In the genomic region with DNA sequence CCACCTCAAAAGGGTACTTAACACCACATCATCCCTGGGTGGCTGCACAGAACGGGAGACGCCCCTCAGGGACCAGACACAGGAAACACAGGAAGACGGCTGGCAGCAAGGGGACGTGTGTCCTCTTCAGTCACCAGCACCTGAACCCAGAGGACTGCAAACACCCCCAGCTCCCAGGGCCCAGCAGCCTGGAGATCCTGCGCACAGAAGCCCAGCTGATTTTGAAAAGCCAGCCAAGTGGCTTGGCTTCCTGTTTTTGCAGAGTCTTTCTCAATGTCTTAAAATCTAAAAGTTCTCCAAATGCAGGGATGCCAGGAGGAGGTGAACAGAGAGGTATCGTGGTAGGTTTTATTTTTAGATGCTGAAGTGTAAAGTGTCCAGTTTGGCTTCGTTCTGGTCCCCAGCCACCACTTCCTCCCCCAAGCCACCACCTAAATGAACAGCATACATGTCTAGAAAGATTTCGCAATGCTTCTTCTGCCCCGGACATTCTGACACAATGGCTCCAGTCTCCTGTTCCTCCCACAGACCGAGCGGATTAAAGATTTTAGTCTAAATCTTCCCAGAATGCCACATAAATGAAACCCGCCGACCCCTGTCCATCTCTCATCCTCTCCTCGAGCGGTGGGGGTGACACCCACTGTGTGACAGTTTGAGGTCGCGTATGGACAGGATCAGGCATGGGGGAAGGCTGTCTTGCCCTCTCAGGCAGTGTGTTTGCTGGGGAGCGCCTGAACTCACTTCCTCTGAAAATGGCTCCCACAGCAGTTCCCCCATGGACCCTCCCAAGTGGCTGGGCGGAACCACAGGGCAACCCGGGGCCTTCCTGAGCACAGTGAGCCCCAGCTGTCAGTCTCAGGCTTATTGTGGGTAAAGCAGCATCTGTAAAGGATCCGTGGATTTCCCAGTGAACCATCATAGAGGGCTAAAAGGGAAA, we compare ENCODE assay signal across 8 cellular contexts. TPM values are rescaled to one million over a fixed set of nuclear protein-coding genes. Genes with fewer than 3 reads are reported as not detected.
DNase-seq lines count a peak whose midpoint lies in the region; ATAC-seq and TF ChIP-seq lines count a peak whose summit lies in the region.

No MANE protein-coding gene starts in this region.

- H3K27ac Mint-ChIP-seq in brain (peak overlapping the region in 4 of 5 experiments; percentile 30 to 81 (median 62)), osteocyte (ENCODE audit: unreplicated experiment) (no peak overlapping the region)

- TF ChIP-seq CTCF in brain (conservative IDR thresholded peaks at IDR 0.05) (no peak), osteocyte (IDR thresholded peaks at IDR 0.05) (no peak)

- H3K9me3 Mint-ChIP-seq in brain (no peaks in the 10 kb centered on the region), osteocyte (ENCODE audit: unreplicated experiment) (no peaks in the 10 kb centered on the region)

- H3K27ac ChIP-seq in BLaER1 treated with 17β-estradiol and CSF1 and Interleukin-3, amounts not matched to agents 10 nM and 100 nM, result peak overlapping the region; percentile 73 to 95 (median 90)

- H3K36me3 ChIP-seq in BLaER1 treated with 17β-estradiol and CSF1 and Interleukin-3, amounts not matched to agents 10 nM and 100 nM, result peaks cover 0 to 15% (median 0%) of the 10 kb centered on the region in 11 experiments; a peak in 4 of 22 replicates

- H3K4me1 ChIP-seq in BLaER1 treated with 17β-estradiol and CSF1 and Interleukin-3, amounts not matched to agents 10 nM and 100 nM, result peaks cover 68 to 99% (median 87%) of the 10 kb centered on the region in 10 experiments

- H3K27me3 Mint-ChIP-seq in brain, result no peaks in the 10 kb centered on the region
- H3K27me3 Mint-ChIP-seq in osteocyte (ENCODE audit: unreplicated experiment), result no peaks in the 10 kb centered on the region

- H3K4me2 ChIP-seq in BLaER1 treated with 17β-estradiol and CSF1 and Interleukin-3, amounts not matched to agents 10 nM and 100 nM, result peak overlapping the region; percentile 85 to 99 (median 93)

- H3K27me3 ChIP-seq in BLaER1 treated with 17β-estradiol and CSF1 and Interleukin-3, amounts not matched to agents 10 nM and 100 nM, result no peaks in the 10 kb centered on the region

- H4K20me1 ChIP-seq in BLaER1 treated with 17β-estradiol and CSF1 and Interleukin-3, amounts not matched to agents 10 nM and 100 nM, result peaks cover 0 to 83% (median 30%) of the 10 kb centered on the region in 11 experiments; a peak in 16 of 22 replicates

- peak; percentile 71 for DNase-seq in medulla oblongata (ENCODE audit: extremely low spot score)
- DNase-seq in ureter (ENCODE audit: low spot score), result no peak
- DNase-seq in osteocyte (ENCODE audit: extremely low spot score, unreplicated experiment), result no peak
- no peak for DNase-seq in effector CD8-positive, alpha-beta T cell (lab: John Stamatoyannopoulos, UW)

- no peaks in the 10 kb centered on the region for H3K9me3 ChIP-seq in BLaER1 treated with 17β-estradiol and CSF1 and Interleukin-3, amounts not matched to agents 10 nM and 100 nM (replicated peaks in 1 of 11)

- ATAC-seq in HG03135 (IDR thresholded peaks at IDR 0.05; ENCODE audit: unreplicated experiment) (peak; percentile 40), GM18519 (IDR thresholded peaks at IDR 0.05; ENCODE audit: low FRiP score, unreplicated experiment) (no peak)

- peak overlapping the region; percentile 69 to 85 (median 79) for H3K9ac ChIP-seq in BLaER1 treated with 17β-estradiol and CSF1 and Interleukin-3, amounts not matched to agents 10 nM and 100 nM

- H3K4me3 Mint-ChIP-seq in brain (peak overlapping the region in 2 of 5 experiments; percentile 40 to 51), osteocyte (ENCODE audit: unreplicated experiment) (no peak overlapping the region)

- H3K36me3 Mint-ChIP-seq in brain (no peaks in the 10 kb centered on the region), osteocyte (ENCODE audit: unreplicated experiment) (peaks cover 1% of the 10 kb centered on the region)

- peak overlapping the region; percentile 30 to 63 (median 46); a peak in 18 of 20 replicates for H3K4me3 ChIP-seq in BLaER1 treated with 17β-estradiol and CSF1 and Interleukin-3, amounts not matched to agents 10 nM and 100 nM

- peaks cover 26% of the 10 kb centered on the region for H3K4me1 Mint-ChIP-seq in brain
- H3K4me1 Mint-ChIP-seq in osteocyte (ENCODE audit: unreplicated experiment), result peaks cover 18% of the 10 kb centered on the region

RNA-seq across cellular contexts. Expression of a gene that starts 41.6 kb away (rescaled TPM):
- polyA plus RNA-seq in brain (ENCODE audit: insufficient read depth, low read depth, low replicate concordance), result 168 TPM
- total RNA-seq in ureter (70.4 TPM), osteocyte (31.2 and 32.8 TPM in 2 replicates)
